In genomic region chr1:9249534-9250335, GRCh38 we compare ENCODE assay signal across 8 cellular contexts. TPM values are rescaled to one million over a fixed set of nuclear protein-coding genes. Genes with fewer than 3 reads are reported as not detected.
DNase-seq lines count a peak whose midpoint lies in the region; ATAC-seq and TF ChIP-seq lines count a peak whose summit lies in the region.

No MANE protein-coding gene starts in this region.

- H3K4me3 ChIP-seq in kidney epithelial cell (ENCODE audit: low read depth, low read length), result no peak overlapping the region

- H3K27me3 ChIP-seq in kidney epithelial cell (ENCODE audit: control insufficient read depth, insufficient read depth, low read length), result no peaks in the 10 kb centered on the region

- ATAC-seq in GM21515 (IDR thresholded peaks at IDR 0.05; ENCODE audit: unreplicated experiment) (no peak), HG02938 (IDR thresholded peaks at IDR 0.05; ENCODE audit: unreplicated experiment) (no peak)

- TF ChIP-seq CTCF in GM12872 (IDR thresholded peaks at IDR 0.05; ENCODE audit: insufficient read depth, low read depth, low read length), result peak; percentile 74
- TF ChIP-seq CTCF in kidney epithelial cell (IDR thresholded peaks at IDR 0.05; ENCODE audit: insufficient read depth, low read length, poor library complexity, severe bottlenecking), result peak; percentile 83

- no peaks in the 10 kb centered on the region for H3K36me3 ChIP-seq in kidney epithelial cell (ENCODE audit: control insufficient read depth, insufficient read depth, low read length)

- DNase-seq in NCI-H524 treated with DMSO at 0.1 percent for 48 hours (lab: John Stamatoyannopoulos, UW) (peak; percentile 36), astrocyte of the hippocampus (ENCODE audit: low read depth, low spot score) (peak; percentile 60), kidney epithelial cell (ENCODE audit: low read depth) (no peak), globus pallidus (ENCODE audit: low spot score) (no peak)
- peak; percentile 14 to 22 for DNase-seq in stimulated activated CD8-positive, alpha-beta memory T cell treated with anti-CD3 and anti-CD28 coated beads, Interleukin-15, amount 100 ng/mL, for 48 hours (ENCODE audit: low read depth in 2 of 2)

RNA-seq across cellular contexts. Expression of gene H6PD, which starts 15.2 kb away (rescaled TPM):
- 24.4 and 26.3 TPM in 2 replicates for total RNA-seq in kidney epithelial cell

RNA-seq across cellular contexts. Expression of gene SPSB1, which starts 43.0 kb away (rescaled TPM):
- total RNA-seq in kidney epithelial cell, result 60.0 and 73.7 TPM in 2 replicates

Comparison
In these comparisons a context has a peak if more than half of its experiments do, and no peak if none do; other contexts are left out.
1. DNase-seq: peak in NCI-H524 treated with DMSO at 0.1 percent for 48 hours (single experiment), astrocyte of the hippocampus (single experiment) and stimulated activated CD8-positive, alpha-beta memory T cell treated with anti-CD3 and anti-CD28 coated beads, Interleukin-15, amount 100 ng/mL, for 48 hours (2 of 2); none in kidney epithelial cell (single experiment) and globus pallidus (single experiment).